In genomic region chr7:18116661-18117060, GRCh38 we compare ENCODE assay signal across 15 cellular contexts.
DNase-seq lines count a peak whose midpoint lies in the region; TF ChIP-seq lines count a peak whose summit lies in the region.
"Had no signal": no experiment of that assay in that cellular context is flagged by ENCODE, and none has a peak within 500 bp of the region (broad histone marks: within the 10 kb centered on the region; RNA-seq: fewer than 3 reads in every experiment).

No MANE protein-coding gene starts in this region.

- H4K91ac ChIP-seq in mesenchymal stem cell (ENCODE audit: low read length): no peak overlapping the region

- no peak overlapping the region for H3K9ac ChIP-seq in mesenchymal stem cell (ENCODE audit: low read length)
- H3K9ac ChIP-seq: BLaER1 had no signal

- H2BK5ac ChIP-seq in mesenchymal stem cell (ENCODE audit: low read depth, low read length, poor library complexity, severe bottlenecking): no peak overlapping the region

- H3K27me3 ChIP-seq in SJSA1 (replicated peaks) (no peaks in the 10 kb centered on the region), mesenchymal stem cell (ENCODE audit: control insufficient read depth in 1 of 2, insufficient read depth in 1 of 2, low read length in 2 of 2) (no peaks in the 10 kb centered on the region)
- H3K27me3 ChIP-seq: BLaER1 had no signal

- H3K4me3 ChIP-seq in SJSA1 (no peak overlapping the region), mesenchymal stem cell (ENCODE audit: insufficient read depth in 1 of 2, low read depth in 1 of 2, low read length in 2 of 2) (no peak overlapping the region), coronary artery (no peak overlapping the region)
- H3K4me3 ChIP-seq: BLaER1, SK-N-MC had no signal

- H3K4ac ChIP-seq in mesenchymal stem cell (ENCODE audit: low read depth in 1 of 2, low read length in 2 of 2): no peak overlapping the region

- H3K23ac ChIP-seq in mesenchymal stem cell (ENCODE audit: low read length in 2 of 2): no peak overlapping the region

- POLR2A ChIA-PET in RWPE1 (lab: Yijun Ruan, JAX; ENCODE audit: low non-redundant PET): no interaction called here

- no peak overlapping the region for H2AK5ac ChIP-seq in mesenchymal stem cell (ENCODE audit: low read length, severe bottlenecking)

- peaks cover 17% of the 10 kb centered on the region for H3K4me1 ChIP-seq in SJSA1 (replicated peaks)
- H3K4me1 ChIP-seq in mesenchymal stem cell (ENCODE audit: control insufficient read depth, insufficient read depth, low read depth, low read length): no peaks in the 10 kb centered on the region
- H3K4me1 ChIP-seq: BLaER1 had no signal

- CTCF ChIA-PET in RWPE1 (lab: Yijun Ruan, JAX): no interaction called here

- no peak overlapping the region for H3K4me2 ChIP-seq in mesenchymal stem cell (ENCODE audit: low read length, poor library complexity, severe bottlenecking)
- H3K4me2 ChIP-seq: BLaER1 had no signal

- H3K14ac ChIP-seq in mesenchymal stem cell (ENCODE audit: low read length in 2 of 2): no peak overlapping the region

- H3K9me3 ChIP-seq in SJSA1 (replicated peaks) (no peaks in the 10 kb centered on the region), mesenchymal stem cell (ENCODE audit: control insufficient read depth, low read length) (no peaks in the 10 kb centered on the region)
- H3K9me3 ChIP-seq: BLaER1 had no signal

- TF ChIP-seq CTCF in RWPE1 (conservative IDR thresholded peaks at IDR 0.05; ENCODE audit: low read depth): no peak
- no peak for TF ChIP-seq CTCF in coronary artery (IDR thresholded peaks at IDR 0.05)

- H3K27ac ChIP-seq in SJSA1 (peak overlapping the region; percentile 9; the same call in 1 of the 2 replicates), mesenchymal stem cell (ENCODE audit: low read length, poor library complexity, severe bottlenecking) (no peak overlapping the region), RWPE1 (no peak overlapping the region), coronary artery (no peak overlapping the region)
- H3K27ac ChIP-seq: BLaER1, SK-N-MC had no signal

- no peak overlapping the region for H2AFZ ChIP-seq in mesenchymal stem cell (ENCODE audit: low read depth, low read length)

- no peaks in the 10 kb centered on the region for H3K79me1 ChIP-seq in mesenchymal stem cell (replicated peaks; ENCODE audit: low read length, poor library complexity, severe bottlenecking)

- no peak overlapping the region for H2BK12ac ChIP-seq in mesenchymal stem cell (ENCODE audit: low read length in 2 of 2)

- no peak overlapping the region for H4K8ac ChIP-seq in mesenchymal stem cell (ENCODE audit: low read length)

- H2BK120ac ChIP-seq in mesenchymal stem cell (ENCODE audit: low read depth, low read length): no peak overlapping the region

- DNase-seq in EH (ENCODE audit: low read depth) (peak; percentile 3), NCI-H146 treated with DMSO at 0.1 percent for 48 hours (lab: John Stamatoyannopoulos, UW; ENCODE audit: unreplicated experiment) (peak; percentile 73), SJSA1 (ENCODE audit: low read depth in 1 of 2, low spot score in 2 of 2) (no peak), mesenchymal stem cell (peak; percentile 15), RWPE1 (ENCODE audit: low spot score) (no peak), AML-193 (lab: John Stamatoyannopoulos, UW) (no peak), coronary artery (ENCODE audit: low spot score) (no peak), HuH-7 (ENCODE audit: low spot score) (no peak)
- DNase-seq: CD8-positive, alpha-beta memory T cell; H9; NCI-H1694 treated with DMSO at 0.1 percent for 48 hours; NCI-H510A treated with DMSO at 0.1 percent for 48 hours; NK-92 treated with Interleukin-12 subunit alpha and Interleukin-12 subunit beta, amount 100 ng/mL, for 24 hours had no signal

- WGBS in mesenchymal stem cell: 100% methylated on average over 1 of the region's 1 CpG

- H3K36me3 ChIP-seq in SJSA1 (no peaks in the 10 kb centered on the region), mesenchymal stem cell (ENCODE audit: control insufficient read depth in 1 of 2, insufficient read depth in 2 of 2, low read depth in 1 of 2, low read length in 2 of 2) (no peaks in the 10 kb centered on the region)
- H3K36me3 ChIP-seq: BLaER1 had no signal

- no peak overlapping the region for H3K18ac ChIP-seq in mesenchymal stem cell (ENCODE audit: low read depth in 1 of 2, low read length in 2 of 2)

- no peak overlapping the region for H2BK15ac ChIP-seq in mesenchymal stem cell (ENCODE audit: low read depth, poor library complexity, severe bottlenecking)

Comparison
In these comparisons a context has a peak if more than half of its experiments do, and no peak if none do; other contexts are left out.
1. DNase-seq: peak in EH (single experiment), NCI-H146 treated with DMSO at 0.1 percent for 48 hours (single experiment) and mesenchymal stem cell (single experiment); none in SJSA1 (0 of 2), RWPE1 (single experiment), AML-193 (0 of 2), coronary artery (single experiment) and HuH-7 (single experiment).